ENCODE assay signal across 24 cellular contexts in genomic region chr3:81592101-81592500, GRCh38.
DNase-seq lines count a peak whose midpoint lies in the region; ATAC-seq and TF ChIP-seq lines count a peak whose summit lies in the region.
"Had no signal": no experiment of that assay in that cellular context is flagged by ENCODE, and none has a peak within 500 bp of the region (broad histone marks: within the 10 kb centered on the region; RNA-seq: fewer than 3 reads in every experiment).

No MANE protein-coding gene starts in this region.

- H3K9ac ChIP-seq in mesenchymal stem cell (ENCODE audit: low read length) = no peak overlapping the region

- H2BK15ac ChIP-seq in mesenchymal stem cell (ENCODE audit: low read depth, poor library complexity, severe bottlenecking) = no peak overlapping the region

- H3K4me1 ChIP-seq in mesenchymal stem cell (ENCODE audit: control insufficient read depth, insufficient read depth, low read depth, low read length) = no peaks in the 10 kb centered on the region
- H3K4me1 ChIP-seq: body of pancreas, Caco-2, esophagus muscularis mucosa, SJCRH30 had no signal

- no peaks in the 10 kb centered on the region for H3K27me3 ChIP-seq in mesenchymal stem cell (ENCODE audit: control insufficient read depth in 1 of 2, insufficient read depth in 1 of 2, low read length in 2 of 2)
- H3K27me3 ChIP-seq: body of pancreas, esophagus muscularis mucosa, hepatocyte, SJCRH30 had no signal

- ATAC-seq in HG02852 (IDR thresholded peaks at IDR 0.05; ENCODE audit: unreplicated experiment) = no peak
- ATAC-seq: body of pancreas; stimulated activated naive CD8-positive, alpha-beta T cell treated with anti-CD3 and anti-CD28 coated beads, Interleukin-15, amount 100 ng/mL, for 72 hours; T-helper 17 cell had no signal

- no peak overlapping the region for H2AFZ ChIP-seq in mesenchymal stem cell (ENCODE audit: low read depth, low read length)
- H2AFZ ChIP-seq: hepatocyte had no signal

- no peak overlapping the region for H2BK12ac ChIP-seq in mesenchymal stem cell (ENCODE audit: low read length in 2 of 2)

- H2BK120ac ChIP-seq in mesenchymal stem cell (ENCODE audit: low read depth, low read length) = no peak overlapping the region

- H4K91ac ChIP-seq in mesenchymal stem cell (ENCODE audit: low read length) = no peak overlapping the region

- 93% methylated on average over 2 of the region's 5 CpGs for WGBS in mesenchymal stem cell

- H3K18ac ChIP-seq in mesenchymal stem cell (ENCODE audit: low read depth in 1 of 2, low read length in 2 of 2) = no peak overlapping the region

- H3K79me1 ChIP-seq in mesenchymal stem cell (replicated peaks; ENCODE audit: low read length, poor library complexity, severe bottlenecking) = no peaks in the 10 kb centered on the region

- H3K27ac ChIP-seq in mesenchymal stem cell (ENCODE audit: low read length, poor library complexity, severe bottlenecking) (no peak overlapping the region), coronary artery (no peak overlapping the region)
- H3K27ac ChIP-seq: body of pancreas, esophagus muscularis mucosa, hepatocyte, SJCRH30, WERI-Rb-1 had no signal

- no peak overlapping the region for H2AK5ac ChIP-seq in mesenchymal stem cell (ENCODE audit: low read length, severe bottlenecking)

- H3K4me3 ChIP-seq in epithelial cell of esophagus (ENCODE audit: low read length) (no peak overlapping the region), mesenchymal stem cell (ENCODE audit: insufficient read depth in 1 of 2, low read depth in 1 of 2, low read length in 2 of 2) (no peak overlapping the region), coronary artery (no peak overlapping the region)
- H3K4me3 ChIP-seq: body of pancreas, esophagus muscularis mucosa, hepatocyte, SJCRH30, smooth muscle cell had no signal

- no peak for TF ChIP-seq CTCF in epithelial cell of esophagus (IDR thresholded peaks at IDR 0.05; ENCODE audit: insufficient read depth, low read depth, low read length, missing control alignments)
- no peak for TF ChIP-seq CTCF in coronary artery (IDR thresholded peaks at IDR 0.05)

- no peaks in the 10 kb centered on the region for H3K9me3 ChIP-seq in mesenchymal stem cell (ENCODE audit: control insufficient read depth, low read length)
- H3K9me3 ChIP-seq: body of pancreas, Caco-2, esophagus muscularis mucosa, SJCRH30 had no signal

- no peak overlapping the region for H3K14ac ChIP-seq in mesenchymal stem cell (ENCODE audit: low read length in 2 of 2)

- no peak overlapping the region for H2BK5ac ChIP-seq in mesenchymal stem cell (ENCODE audit: low read depth, low read length, poor library complexity, severe bottlenecking)

- DNase-seq in Daoy (ENCODE audit: low read depth) (peak; percentile 4), M059J (ENCODE audit: low read depth) (peak; percentile 59), epithelial cell of esophagus (ENCODE audit: low read depth) (peak; percentile 69), mesenchymal stem cell (peak; percentile 12), GOT3 (lab: John Stamatoyannopoulos, UW) (no peak), coronary artery (ENCODE audit: low spot score) (no peak)
- DNase-seq in activated T-cell treated with anti-CD3 and anti-CD28 coated beads, Interleukin-2, amount 50 U/mL, for 48 hours = no peak
- DNase-seq: activated CD4-positive, alpha-beta T cell treated with anti-CD3 and anti-CD28 coated beads, Interleukin-2, amount 50 U/mL, for 4 hours; activated naive CD4-positive, alpha-beta T cell treated with anti-CD3 and anti-CD28 coated beads, Interleukin-2, amount 10 ng/mL, durations not matched to agents 7 days and 5 days; activated T-cell treated with anti-CD3 and anti-CD28 coated beads for 4 hours; body of pancreas; Caco-2; islet precursor cell; mesendoderm; NCI-H1436 treated with DMSO at 0.1 percent for 48 hours; SJCRH30; stimulated activated CD4-positive, alpha-beta T cell treated with anti-CD3 and anti-CD28 coated beads, Interleukin-4, amount 100 ng/mL, for 1 hour; stimulated activated naive CD8-positive, alpha-beta T cell treated with anti-CD3 and anti-CD28 coated beads, Interleukin-15, amount 100 ng/mL, for 72 hours; T-helper 17 cell; WERI-Rb-1 had no signal

- no peak overlapping the region for H3K23ac ChIP-seq in mesenchymal stem cell (ENCODE audit: low read length in 2 of 2)

- H3K36me3 ChIP-seq in mesenchymal stem cell (ENCODE audit: control insufficient read depth in 1 of 2, insufficient read depth in 2 of 2, low read depth in 1 of 2, low read length in 2 of 2) = peaks cover 0 to 62% of the 10 kb centered on the region in 2 experiments
- H3K36me3 ChIP-seq: SJCRH30, WERI-Rb-1 had no signal

- H4K8ac ChIP-seq in mesenchymal stem cell (ENCODE audit: low read length) = no peak overlapping the region

- H3K4me2 ChIP-seq in mesenchymal stem cell (ENCODE audit: low read length, poor library complexity, severe bottlenecking) = no peak overlapping the region
- H3K4me2 ChIP-seq: hepatocyte, smooth muscle cell had no signal

- H3K4ac ChIP-seq in mesenchymal stem cell (ENCODE audit: low read depth in 1 of 2, low read length in 2 of 2) = no peak overlapping the region

Comparison
In these comparisons a context has a peak if more than half of its experiments do, and no peak if none do; other contexts are left out.
1. DNase-seq: peak in Daoy (single experiment), M059J (single experiment), epithelial cell of esophagus (single experiment) and mesenchymal stem cell (single experiment); none in GOT3 (single experiment), coronary artery (single experiment) and activated T-cell treated with anti-CD3 and anti-CD28 coated beads, Interleukin-2, amount 50 U/mL, for 48 hours (0 of 2).